ENCODE assay signal across 10 cellular contexts in genomic region chr9:113609562-113610318, GRCh38.
DNase-seq lines count a peak whose midpoint lies in the region; ATAC-seq, FAIRE-seq and TF ChIP-seq lines count a peak whose summit lies in the region.
"Had no signal": no experiment of that assay in that cellular context is flagged by ENCODE, and none has a peak within 500 bp of the region (broad histone marks: within the 10 kb centered on the region; RNA-seq: fewer than 3 reads in every experiment).

No MANE protein-coding gene starts in this region.

- H3K27me3 Mint-ChIP-seq in astrocyte (ENCODE audit: low read depth, unreplicated experiment) = peaks cover 2% of the 10 kb centered on the region

- no peak for ATAC-seq in HG02588 (IDR thresholded peaks at IDR 0.05; ENCODE audit: unreplicated experiment)

- no peak for TF ChIP-seq CTCF in astrocyte (IDR thresholded peaks at IDR 0.05; ENCODE audit: insufficient read depth, low read depth, low read length)
- no peak for TF ChIP-seq CTCF in parathyroid adenoma (IDR thresholded peaks at IDR 0.05)

- peaks cover 24% of the 10 kb centered on the region for H3K4me1 Mint-ChIP-seq in astrocyte (ENCODE audit: low read depth, unreplicated experiment)

- peak overlapping the region; percentile 72 for H3K27ac Mint-ChIP-seq in astrocyte (ENCODE audit: unreplicated experiment)

- no peaks in the 10 kb centered on the region for H3K36me3 ChIP-seq in astrocyte (ENCODE audit: insufficient read depth, low read length)
- no peaks in the 10 kb centered on the region for H3K36me3 ChIP-seq in parathyroid adenoma (ENCODE audit: control insufficient read depth, insufficient read depth, low read length)

- H3K27me3 ChIP-seq in astrocyte (ENCODE audit: insufficient read depth, low read length) (no peaks in the 10 kb centered on the region), parathyroid adenoma (ENCODE audit: control insufficient read depth, insufficient read depth, low read length) (no peaks in the 10 kb centered on the region)

- H3K4me1 ChIP-seq in astrocyte (ENCODE audit: insufficient read depth, low read length) (peaks cover 12% of the 10 kb centered on the region), parathyroid adenoma (peaks cover 2% of the 10 kb centered on the region)

- no peaks in the 10 kb centered on the region for H3K9me3 Mint-ChIP-seq in astrocyte (ENCODE audit: unreplicated experiment)

- no peak overlapping the region for H3K4me3 Mint-ChIP-seq in astrocyte (ENCODE audit: unreplicated experiment)

- H2AFZ ChIP-seq in astrocyte (ENCODE audit: low read depth, low read length) (no peak overlapping the region), parathyroid adenoma (peak overlapping the region; percentile 25)

- H3K9ac ChIP-seq in astrocyte (ENCODE audit: low read length) (no peak overlapping the region), parathyroid adenoma (no peak overlapping the region)

- H3K27ac ChIP-seq in astrocyte (ENCODE audit: low read depth, low read length) (no peak overlapping the region), parathyroid adenoma (peak overlapping the region; percentile 61)

- FAIRE-seq in astrocyte (lab: Jason Lieb, UNC) = no peak

- peak; percentile 1 for DNase-seq in Daoy (ENCODE audit: low read depth)
- no peak for DNase-seq in astrocyte (ENCODE audit: low read depth)
- DNase-seq in hepatic stellate cell (ENCODE audit: low spot score) = peak; percentile 65
- DNase-seq in ecto neural progenitor cell (ENCODE audit: low spot score) = no peak
- no peak for DNase-seq in activated effector memory CD4-positive, alpha-beta T cell treated with anti-CD3 and anti-CD28 coated beads, Interleukin-2, amount 50 U/mL, for 16 hours
- DNase-seq in activated CD4-positive, alpha-beta T cell treated with anti-CD3 and anti-CD28 coated beads, Interleukin-2, amount 50 U/mL, for 48 hours = no peak
- DNase-seq: NCI-H187 treated with DMSO at 0.1 percent for 48 hours; stimulated activated CD4-positive, alpha-beta T cell treated with anti-CD3 and anti-CD28 coated beads, Interleukin-4, amount 100 ng/mL, for 1 hour had no signal

- H3K9me3 ChIP-seq in astrocyte (ENCODE audit: insufficient read depth, low read depth, low read length) = no peaks in the 10 kb centered on the region
- no peaks in the 10 kb centered on the region for H3K9me3 ChIP-seq in parathyroid adenoma (ENCODE audit: control insufficient read depth, low read length)

- H4K20me1 ChIP-seq in astrocyte (ENCODE audit: insufficient read depth, low read length) = no peaks in the 10 kb centered on the region

- no peaks in the 10 kb centered on the region for H3K36me3 Mint-ChIP-seq in astrocyte (ENCODE audit: low read depth, unreplicated experiment)

- H3K4me3 ChIP-seq in astrocyte (ENCODE audit: insufficient read depth, low read depth, low read length) (no peak overlapping the region), parathyroid adenoma (ENCODE audit: low read depth, low read length) (no peak overlapping the region)

- H3K79me2 ChIP-seq in astrocyte (ENCODE audit: insufficient read depth, low read length) (no peaks in the 10 kb centered on the region), parathyroid adenoma (no peaks in the 10 kb centered on the region)

- H3K4me2 ChIP-seq in astrocyte (ENCODE audit: low read length) (peak overlapping the region; percentile 28), parathyroid adenoma (ENCODE audit: low read length) (no peak overlapping the region)

Comparison
In these comparisons a context has a peak if more than half of its experiments do, and no peak if none do; other contexts are left out.
1. DNase-seq: peak in Daoy (single experiment) and hepatic stellate cell (single experiment); none in astrocyte (single experiment), ecto neural progenitor cell (single experiment), activated effector memory CD4-positive, alpha-beta T cell treated with anti-CD3 and anti-CD28 coated beads, Interleukin-2, amount 50 U/mL, for 16 hours (single experiment) and activated CD4-positive, alpha-beta T cell treated with anti-CD3 and anti-CD28 coated beads, Interleukin-2, amount 50 U/mL, for 48 hours (0 of 2).